In genomic region chr2:47265751-47266231, GRCh38 we compare ENCODE assay signal across 11 cellular contexts.
DNase-seq lines count a peak whose midpoint lies in the region; ATAC-seq and TF ChIP-seq lines count a peak whose summit lies in the region.
"Had no signal": no experiment of that assay in that cellular context is flagged by ENCODE, and none has a peak within 500 bp of the region (broad histone marks: within the 10 kb centered on the region; RNA-seq: fewer than 3 reads in every experiment).

No MANE protein-coding gene starts in this region.

- no peaks in the 10 kb centered on the region for H3K36me3 ChIP-seq in WERI-Rb-1
- no peaks in the 10 kb centered on the region for H3K36me3 ChIP-seq in mucosa of descending colon (ENCODE audit: low read depth)
- H3K36me3 ChIP-seq: esophagus muscularis mucosa, SJSA1 had no signal

- peaks cover 18% of the 10 kb centered on the region for H3K4me1 ChIP-seq in mucosa of descending colon (ENCODE audit: low read depth)

- H3K27me3 ChIP-seq in WERI-Rb-1 (ENCODE audit: insufficient read depth, low read depth, severe bottlenecking) = no peaks in the 10 kb centered on the region
- H3K27me3 ChIP-seq: esophagus muscularis mucosa, SJSA1 had no signal

- no peaks in the 10 kb centered on the region for H3K9me3 ChIP-seq in WERI-Rb-1 (ENCODE audit: severe bottlenecking)
- no peaks in the 10 kb centered on the region for H3K9me3 ChIP-seq in mucosa of descending colon
- H3K9me3 ChIP-seq: esophagus muscularis mucosa, SJSA1 had no signal

- intact Hi-C loops in mucosa of descending colon (cut with DNase I, micrococcal nuclease) = loop anchor here in 1 of 2 donors (10.0 kb wide), 1 partner anchor 81 kb away; no protein-coding TSS in a partner anchor

- H3K4me3 ChIP-seq in WERI-Rb-1 (ENCODE audit: low read depth, low read length) (no peak overlapping the region), mucosa of descending colon (no peak overlapping the region)
- H3K4me3 ChIP-seq: esophagus muscularis mucosa, SJSA1 had no signal

- peak overlapping the region; percentile 48 for H3K27ac ChIP-seq in WERI-Rb-1
- H3K27ac ChIP-seq: SJSA1 had no signal

- TF ChIP-seq CTCF in WERI-Rb-1 (IDR thresholded peaks at IDR 0.05; ENCODE audit: low read depth, low read length) (no peak), mucosa of descending colon (IDR thresholded peaks at IDR 0.05) (no peak)

- DNase-seq in EH (ENCODE audit: low read depth) (peak; percentile 27), NCI-H1436 treated with DMSO at 0.1 percent for 48 hours (lab: John Stamatoyannopoulos, UW) (peak; percentile 34), WERI-Rb-1 (peak; percentile 73), mucosa of descending colon (peak in 1 of 3 donors; percentile 41), midbrain (lab: John Stamatoyannopoulos, UW) (no peak), KBM-7 (no peak)
- DNase-seq: cerebellar nuclear complex, KG1 had no signal

- ATAC-seq in mucosa of descending colon (peak; percentile 50), HG02852 (IDR thresholded peaks at IDR 0.05; ENCODE audit: unreplicated experiment) (no peak)

- in situ Hi-C loops in KBM-7 (cut with MboI; ENCODE audit: low pct_unique_long_range_greater_than_20kb, low sequenced_read_pairs) = no loop called here

Comparison
In these comparisons a context has a peak if more than half of its experiments do, and no peak if none do; other contexts are left out.
1. DNase-seq: peak in EH (single experiment), NCI-H1436 treated with DMSO at 0.1 percent for 48 hours (single experiment) and WERI-Rb-1 (single experiment); none in midbrain (single experiment) and KBM-7 (single experiment).